ENCODE assay signal across 11 cellular contexts in genomic region chr6:35710241-35710847, GRCh38. TPM values are rescaled to one million over a fixed set of nuclear protein-coding genes. Genes with fewer than 3 reads are reported as not detected.
DNase-seq lines count a peak whose midpoint lies in the region; ATAC-seq and TF ChIP-seq lines count a peak whose summit lies in the region.
"Had no signal": no experiment of that assay in that cellular context is flagged by ENCODE, and none has a peak within 500 bp of the region (broad histone marks: within the 10 kb centered on the region; RNA-seq: fewer than 3 reads in every experiment).

No MANE protein-coding gene starts in this region.

- H3K36me3 ChIP-seq in gastrocnemius medialis (no peaks in the 10 kb centered on the region), GM23338 (ENCODE audit: insufficient read depth) (no peaks in the 10 kb centered on the region)
- H3K36me3 ChIP-seq: colonic mucosa had no signal

- intact Hi-C loops in gastrocnemius medialis (cut with DNase I; ENCODE audit: low total_unique reads): no loop called here

- no peaks in the 10 kb centered on the region for H3K4me1 ChIP-seq in gastrocnemius medialis
- H3K4me1 ChIP-seq in GM23338 (ENCODE audit: insufficient read depth): no peaks in the 10 kb centered on the region
- H3K4me1 ChIP-seq: colonic mucosa had no signal

- DNase-seq in activated CD8-positive, alpha-beta memory T cell treated with anti-CD3 and anti-CD28 coated beads for 24 hours: peak; percentile 61
- DNase-seq in activated CD8-positive, alpha-beta memory T cell treated with anti-CD3 and anti-CD28 coated beads, Interleukin-2, amount 50 U/mL, for 4 hours: no peak
- peak; percentile 59 for DNase-seq in activated CD8-positive, alpha-beta memory T cell treated with anti-CD3 and anti-CD28 coated beads, Interleukin-2, amount 10 ng/mL, durations not matched to agents 7 days and 5 days
- DNase-seq in fibroblast of mammary gland (ENCODE audit: low read depth) (peak; percentile 57), gastrocnemius medialis (no peak), MV-4-11 (lab: John Stamatoyannopoulos, UW) (no peak), GM23338 (ENCODE audit: low spot score) (no peak)
- DNase-seq: colonic mucosa, NCI-H187 treated with DMSO at 0.1 percent for 48 hours, testis had no signal

- H3K4me2 ChIP-seq in GM23338: no peak overlapping the region

- H3K4me3 ChIP-seq in fibroblast of mammary gland (ENCODE audit: control insufficient read depth, low read depth, low read length): no peak overlapping the region
- H3K4me3 ChIP-seq in gastrocnemius medialis: no peak overlapping the region
- no peak overlapping the region for H3K4me3 ChIP-seq in GM23338
- H3K4me3 ChIP-seq: colonic mucosa, testis had no signal

- H3F3A ChIP-seq in GM23338 (replicated peaks; ENCODE audit: low read depth): peaks cover 4% of the 10 kb centered on the region; the same call in 1 of the 2 replicates

- H3K27ac ChIP-seq in gastrocnemius medialis (peak overlapping the region in 1 of 4 donors; percentile 23), GM23338 (ENCODE audit: low read depth) (no peak overlapping the region)
- H3K27ac ChIP-seq: colonic mucosa, testis had no signal

- TF ChIP-seq CTCF in fibroblast of mammary gland (conservative IDR thresholded peaks at IDR 0.05; ENCODE audit: control insufficient read depth, insufficient read depth, low read depth, low read length) (no peak), gastrocnemius medialis (IDR thresholded peaks at IDR 0.05 in 4 of 5, conservative IDR thresholded peaks at IDR 0.05 in 1 of 5) (no peak), GM23338 (conservative IDR thresholded peaks at IDR 0.05; ENCODE audit: low read depth in 2 of 2) (no peak)

- peak overlapping the region; percentile 41 for H3K27ac Mint-ChIP-seq in activated CD8-positive, alpha-beta memory T cell treated with anti-CD3 and anti-CD28 coated beads, Interleukin-2, amount 10 ng/mL, durations not matched to agents 7 days and 5 days
- H3K27ac Mint-ChIP-seq in GM23338: no peak overlapping the region

- H3K27me3 ChIP-seq in gastrocnemius medialis: no peaks in the 10 kb centered on the region
- no peaks in the 10 kb centered on the region for H3K27me3 ChIP-seq in GM23338 (ENCODE audit: insufficient read depth)
- H3K27me3 ChIP-seq: colonic mucosa, testis had no signal

- H3K36me3 Mint-ChIP-seq in activated CD8-positive, alpha-beta memory T cell treated with anti-CD3 and anti-CD28 coated beads, Interleukin-2, amount 10 ng/mL, durations not matched to agents 7 days and 5 days: peaks cover 2% of the 10 kb centered on the region
- H3K36me3 Mint-ChIP-seq in GM23338 (ENCODE audit: low read depth): no peaks in the 10 kb centered on the region

- peaks cover 25% of the 10 kb centered on the region for H3K4me1 Mint-ChIP-seq in activated CD8-positive, alpha-beta memory T cell treated with anti-CD3 and anti-CD28 coated beads, Interleukin-2, amount 10 ng/mL, durations not matched to agents 7 days and 5 days
- H3K4me1 Mint-ChIP-seq in GM23338: peaks cover 3% of the 10 kb centered on the region

- no peaks in the 10 kb centered on the region for H3K9me2 ChIP-seq in GM23338 (ENCODE audit: insufficient read depth)

- no peaks in the 10 kb centered on the region for H3K79me2 ChIP-seq in GM23338 (replicated peaks; ENCODE audit: insufficient read depth)

- peaks cover 2% of the 10 kb centered on the region for H3K9me3 Mint-ChIP-seq in activated CD8-positive, alpha-beta memory T cell treated with anti-CD3 and anti-CD28 coated beads, Interleukin-2, amount 10 ng/mL, durations not matched to agents 7 days and 5 days (ENCODE audit: low read depth)
- H3K9me3 Mint-ChIP-seq in GM23338: no peaks in the 10 kb centered on the region; the same call in 2 of the 3 replicates

- in situ Hi-C loops in gastrocnemius medialis (cut with MboI; ENCODE audit: low sequenced_read_pairs in 4 of 4): no loop called here

- ATAC-seq in activated CD8-positive, alpha-beta memory T cell treated with anti-CD3 and anti-CD28 coated beads, Interleukin-2, amount 10 ng/mL, durations not matched to agents 7 days and 5 days: peak; percentile 91
- ATAC-seq in gastrocnemius medialis (peak; percentile 51 to 60), HG03565 (IDR thresholded peaks at IDR 0.05; ENCODE audit: unreplicated experiment) (no peak), GM23338 (no peak)

- H3K9me3 ChIP-seq in gastrocnemius medialis: no peaks in the 10 kb centered on the region
- H3K9me3 ChIP-seq: colonic mucosa, testis had no signal

- no peaks in the 10 kb centered on the region for H3K27me3 Mint-ChIP-seq in activated CD8-positive, alpha-beta memory T cell treated with anti-CD3 and anti-CD28 coated beads, Interleukin-2, amount 10 ng/mL, durations not matched to agents 7 days and 5 days
- no peaks in the 10 kb centered on the region for H3K27me3 Mint-ChIP-seq in GM23338 (ENCODE audit: insufficient read depth, low read depth, poor library complexity)

- no peak overlapping the region for H3K4me3 Mint-ChIP-seq in activated CD8-positive, alpha-beta memory T cell treated with anti-CD3 and anti-CD28 coated beads, Interleukin-2, amount 10 ng/mL, durations not matched to agents 7 days and 5 days
- H3K4me3 Mint-ChIP-seq in GM23338: no peak overlapping the region

- H4K20me1 ChIP-seq in GM23338 (replicated peaks; ENCODE audit: insufficient read depth): no peaks in the 10 kb centered on the region

- CTCF ChIA-PET in activated CD8-positive, alpha-beta memory T cell treated with anti-CD3 and anti-CD28 coated beads, Interleukin-2, amount 10 ng/mL, durations not matched to agents 7 days and 5 days (lab: Charles Lee): interaction anchor here (1.0 to 2.0 kb wide), 8 partner anchors 12 to 64 kb away, joined by 3 to 6 read pairs (median 4); partner anchors contain the start of gene ARMC12

- TF ChIP-seq POLR2A in gastrocnemius medialis (IDR thresholded peaks at IDR 0.05): no peak

- H2AFZ ChIP-seq in GM23338: no peak overlapping the region

TF ChIP-seq in GM23338, 12 proteins besides CTCF, POLR2A, EP300 and RAD21 (continues in another document):
- no peak for TF ChIP-seq ZNF331 (CRISPR knock-in tag; IDR thresholded peaks at IDR 0.05; ENCODE audit: low read depth)
- TF ChIP-seq POLR2AphosphoS5 (IDR thresholded peaks at IDR 0.05; ENCODE audit: low read depth): no peak
- TF ChIP-seq NANOG (IDR thresholded peaks at IDR 0.05; ENCODE audit: borderline replicate concordance): no peak
- no peak for TF ChIP-seq ZNF114 (CRISPR knock-in tag; IDR thresholded peaks at IDR 0.05)
- no peak for TF ChIP-seq ETS1 (IDR thresholded peaks at IDR 0.05)
- no peak for TF ChIP-seq JUNB (IDR thresholded peaks at IDR 0.05; ENCODE audit: unreplicated experiment)
- no peak for TF ChIP-seq EZH2phosphoT487 (IDR thresholded peaks at IDR 0.05; ENCODE audit: unreplicated experiment)

RNA-seq across cellular contexts. Expression of gene FKBP5, which starts 21.6 kb away (rescaled TPM):
- total RNA-seq in activated CD8-positive, alpha-beta memory T cell treated with anti-CD3 and anti-CD28 coated beads, Interleukin-2, amount 10 ng/mL, durations not matched to agents 7 days and 5 days: 10 to 100 TPM; 53.8 to 70.6 TPM
- total RNA-seq in gastrocnemius medialis: 1,000 to 10,000 TPM in 2 of 4 donors, 100 to 1,000 TPM in 2; 665 to 1,753 (median 1,205) TPM
- 24.3 and 28.6 TPM in 2 replicates for total RNA-seq in GM23338 (2014; rRNA removed; shearing (Covaris generic))
- polyA plus RNA-seq in GM23338 (2016; fragmentation: Nextera tagmentation; extraction: Ambion mirVana): 17.7 and 19.8 TPM in 2 replicates

RNA-seq across cellular contexts. Expression of gene ARMC12, which starts 26.5 kb away (rescaled TPM):
- total RNA-seq in activated CD8-positive, alpha-beta memory T cell treated with anti-CD3 and anti-CD28 coated beads, Interleukin-2, amount 10 ng/mL, durations not matched to agents 7 days and 5 days: under 1 TPM; 0.45 to 0.96 TPM
- 1 to 10 TPM in 1 of 4 donors, not detected in 3; 6.2 TPM for total RNA-seq in gastrocnemius medialis
- 0.90 and 1.3 TPM in 2 replicates for total RNA-seq in GM23338 (2014; rRNA removed; shearing (Covaris generic))
- polyA plus RNA-seq in GM23338 (2016; fragmentation: Nextera tagmentation; extraction: Ambion mirVana): 0.94 TPM in 2 replicates

Comparison
In these comparisons a context has a peak if more than half of its experiments do, and no peak if none do; other contexts are left out.
1. DNase-seq: peak in activated CD8-positive, alpha-beta memory T cell treated with anti-CD3 and anti-CD28 coated beads for 24 hours (single experiment), activated CD8-positive, alpha-beta memory T cell treated with anti-CD3 and anti-CD28 coated beads, Interleukin-2, amount 10 ng/mL, durations not matched to agents 7 days and 5 days (single experiment) and fibroblast of mammary gland (single experiment); none in activated CD8-positive, alpha-beta memory T cell treated with anti-CD3 and anti-CD28 coated beads, Interleukin-2, amount 50 U/mL, for 4 hours (single experiment), gastrocnemius medialis (0 of 2), MV-4-11 (single experiment) and GM23338 (single experiment).
2. ATAC-seq: peak in activated CD8-positive, alpha-beta memory T cell treated with anti-CD3 and anti-CD28 coated beads, Interleukin-2, amount 10 ng/mL, durations not matched to agents 7 days and 5 days (single experiment) and gastrocnemius medialis (2 of 2); none in HG03565 (single experiment) and GM23338 (single experiment).
3. RNA of gene FKBP5, which starts 21.6 kb away (total RNA-seq): 665 to 1,753 TPM in gastrocnemius medialis; 53.8 to 70.6 TPM in activated CD8-positive, alpha-beta memory T cell treated with anti-CD3 and anti-CD28 coated beads, Interleukin-2, amount 10 ng/mL, durations not matched to agents 7 days and 5 days and 24.3 to 28.6 TPM in GM23338; every median in the first group is over 4 times any median in the second.